Comparison of ENCODE assay signal across 1 cellular context in the genomic region with DNA sequence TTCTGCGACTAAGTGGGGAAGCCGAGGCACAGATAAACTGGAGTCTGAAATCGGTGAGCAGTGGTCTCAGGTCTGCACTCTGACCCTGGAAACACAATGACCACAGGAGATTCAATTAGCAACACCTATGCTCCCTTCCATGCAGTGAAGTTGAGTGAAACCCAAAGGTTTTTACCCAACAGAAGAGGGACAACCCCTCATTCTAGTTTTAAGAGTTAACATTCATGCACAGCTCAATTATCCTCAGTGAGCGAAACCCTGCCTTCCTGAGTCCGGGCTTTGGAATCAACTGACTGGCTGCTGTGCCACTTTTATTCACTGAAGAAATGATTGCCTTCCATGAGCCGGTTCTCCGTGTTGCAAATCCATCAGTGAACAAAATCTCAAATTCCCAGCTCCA.
TF ChIP-seq lines count a peak whose summit lies in the region.

No MANE protein-coding gene starts in this region.

TF ChIP-seq in HepG2, 621 proteins besides CTCF, POLR2A, EP300 and RAD21:
- 0 out of 2 replicates have a peak, but pooled peaks have one; percentile 1 for TF ChIP-seq CCDC6 (CRISPR knock-in tag; IDR thresholded peaks at IDR 0.05)
